In the genomic region with DNA sequence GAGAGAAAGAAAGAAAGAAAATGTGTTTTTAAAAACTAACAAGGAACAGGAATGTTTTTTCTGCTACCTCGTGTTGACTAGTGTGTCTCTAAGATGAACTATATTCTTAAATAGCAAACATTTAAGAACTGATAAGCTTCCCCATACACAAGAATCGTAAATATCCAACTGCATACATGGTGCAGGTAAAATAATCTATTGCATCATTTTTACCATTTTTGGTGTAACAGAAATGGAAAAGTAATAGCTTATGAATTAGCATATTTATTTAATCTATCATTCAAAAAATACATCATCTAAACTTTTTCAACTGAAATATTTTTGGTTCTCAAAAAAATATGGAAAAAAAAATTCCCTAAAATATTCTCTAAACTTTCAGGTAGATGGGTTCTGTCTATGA, we compare ENCODE assay signal across 1 cellular context.
TF ChIP-seq lines count a peak whose summit lies in the region.

No MANE protein-coding gene starts in this region.

TF ChIP-seq in IMR-90, 13 proteins besides CTCF, POLR2A, EP300 and RAD21:
- no peak for TF ChIP-seq SMC3 (IDR thresholded peaks at IDR 0.05; ENCODE audit: low read depth, low read length)
- no peak for TF ChIP-seq CHD1 (IDR thresholded peaks at IDR 0.05; ENCODE audit: low read depth, low read length)
- no peak for TF ChIP-seq MXI1 (IDR thresholded peaks at IDR 0.05; ENCODE audit: borderline replicate concordance, low read depth, low read length)
- no peak for TF ChIP-seq BHLHE40 (IDR thresholded peaks at IDR 0.05; ENCODE audit: low read depth, low read length)
- TF ChIP-seq, protein P1, sequence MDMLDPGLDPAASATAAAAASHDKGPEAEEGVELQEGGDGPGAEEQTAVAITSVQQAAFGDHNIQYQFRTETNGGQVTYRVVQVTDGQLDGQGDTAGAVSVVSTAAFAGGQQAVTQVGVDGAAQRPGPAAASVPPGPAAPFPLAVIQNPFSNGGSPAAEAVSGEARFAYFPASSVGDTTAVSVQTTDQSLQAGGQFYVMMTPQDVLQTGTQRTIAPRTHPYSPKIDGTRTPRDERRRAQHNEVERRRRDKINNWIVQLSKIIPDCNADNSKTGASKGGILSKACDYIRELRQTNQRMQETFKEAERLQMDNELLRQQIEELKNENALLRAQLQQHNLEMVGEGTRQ (IDR thresholded peaks at IDR 0.05; ENCODE audit: low read depth, low read length): no peak
- TF ChIP-seq MAFK (IDR thresholded peaks at IDR 0.05; ENCODE audit: low read depth, low read length): no peak
- TF ChIP-seq CEBPB (IDR thresholded peaks at IDR 0.05; ENCODE audit: low read depth, low read length): peak; percentile 37; the same call in 1 of the 2 replicates
